28 cellular contexts compared by ENCODE assay signal in the genomic region with DNA sequence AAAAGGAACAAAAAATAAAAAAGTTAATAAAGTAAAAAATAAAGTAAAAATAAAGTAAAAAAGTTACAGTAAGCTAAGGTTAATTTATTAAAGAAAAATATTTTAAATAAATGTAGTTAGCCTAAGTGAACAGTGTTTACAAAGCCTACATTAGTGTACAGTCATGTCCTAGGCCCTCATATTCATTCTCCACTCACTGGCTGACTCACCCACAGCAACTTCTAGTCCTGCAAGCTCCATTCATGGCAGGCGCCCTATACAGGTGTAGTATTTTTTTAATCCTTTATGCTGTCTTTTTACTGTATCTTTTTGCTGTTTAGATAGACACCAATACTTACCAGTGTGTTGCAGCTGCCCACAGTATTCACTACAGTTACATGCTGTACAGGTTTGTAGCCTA. TPM values are rescaled to one million over a fixed set of nuclear protein-coding genes. Genes with fewer than 3 reads are reported as not detected.
DNase-seq lines count a peak whose midpoint lies in the region; ATAC-seq and TF ChIP-seq lines count a peak whose summit lies in the region.
"Had no signal": no experiment of that assay in that cellular context is flagged by ENCODE, and none has a peak within 500 bp of the region (broad histone marks: within the 10 kb centered on the region; RNA-seq: fewer than 3 reads in every experiment).

No MANE protein-coding gene starts in this region.

- no peak overlapping the region for H3K4me3 Mint-ChIP-seq in MCF 10A (ENCODE audit: unreplicated experiment)
- H3K4me3 Mint-ChIP-seq in activated T-helper 17 cell treated with anti-CD3 and anti-CD28 coated beads, Interleukin-2, amount 50 U/mL, for 72 hours = no peak overlapping the region
- H3K4me3 Mint-ChIP-seq: activated CD4-positive, alpha-beta memory T cell treated with anti-CD3 and anti-CD28 coated beads for 36 hours; activated naive CD4-positive, alpha-beta T cell treated with anti-CD3 and anti-CD28 coated beads for 36 hours; brain; IgD-negative memory B cell; mesothelial cell of epicardium; natural killer cell treated with Interleukin-12 subunit alpha and Interleukin-12 subunit beta and Interleukin-15 and Interleukin-18, amount 100 ng/mL, for 72 hours had no signal

- BruUV-seq in mammary epithelial cell (replicated peaks; lab: Mats Ljungman, UMichigan) (no TSS peak), MCF 10A (replicated peaks; lab: Mats Ljungman, UMichigan) (no TSS peak)

- no peak overlapping the region for H3K4me2 ChIP-seq in mammary epithelial cell (ENCODE audit: insufficient read depth, low read depth, low read length)
- H3K4me2 ChIP-seq: BLaER1 treated with 17β-estradiol and CSF1 and Interleukin-3, amounts not matched to agents 10 nM and 100 nM had no signal

- TF ChIP-seq CTCF in mammary epithelial cell (conservative IDR thresholded peaks at IDR 0.05 in 1 of 2, IDR thresholded peaks at IDR 0.05 in 1 of 2; ENCODE audit: extremely low read depth in 1 of 2, insufficient read depth in 1 of 2, low read depth in 1 of 2, low read length in 2 of 2) (no peak), MCF 10A (IDR thresholded peaks at IDR 0.05; ENCODE audit: unreplicated experiment) (no peak), fibroblast of the aortic adventitia (IDR thresholded peaks at IDR 0.05; ENCODE audit: insufficient read depth, low read length) (no peak)

- peaks cover 1% of the 10 kb centered on the region for H4K20me1 ChIP-seq in mammary epithelial cell (ENCODE audit: insufficient read depth, low read length)

- H3K27ac ChIP-seq in mammary epithelial cell (ENCODE audit: insufficient read depth, low read depth, low read length) = no peak overlapping the region
- H3K27ac ChIP-seq in caudate nucleus (ENCODE audit: low read depth, low read length) = no peak overlapping the region
- H3K27ac ChIP-seq: BLaER1 treated with 17β-estradiol and CSF1 and Interleukin-3, amounts not matched to agents 10 nM and 100 nM; colonic mucosa; parathyroid adenoma; testis; WERI-Rb-1 had no signal

- no peaks in the 10 kb centered on the region for H3K9me3 Mint-ChIP-seq in MCF 10A (ENCODE audit: unreplicated experiment)
- no peaks in the 10 kb centered on the region for H3K9me3 Mint-ChIP-seq in activated T-helper 17 cell treated with anti-CD3 and anti-CD28 coated beads, Interleukin-2, amount 50 U/mL, for 72 hours
- H3K9me3 Mint-ChIP-seq: activated CD4-positive, alpha-beta memory T cell treated with anti-CD3 and anti-CD28 coated beads for 36 hours; activated naive CD4-positive, alpha-beta T cell treated with anti-CD3 and anti-CD28 coated beads for 36 hours; brain; IgD-negative memory B cell; mesothelial cell of epicardium; natural killer cell treated with Interleukin-12 subunit alpha and Interleukin-12 subunit beta and Interleukin-15 and Interleukin-18, amount 100 ng/mL, for 72 hours had no signal

- no peaks in the 10 kb centered on the region for H3K27me3 Mint-ChIP-seq in MCF 10A (ENCODE audit: insufficient read depth, unreplicated experiment)
- H3K27me3 Mint-ChIP-seq in activated T-helper 17 cell treated with anti-CD3 and anti-CD28 coated beads, Interleukin-2, amount 50 U/mL, for 72 hours = no peaks in the 10 kb centered on the region
- H3K27me3 Mint-ChIP-seq: activated CD4-positive, alpha-beta memory T cell treated with anti-CD3 and anti-CD28 coated beads for 36 hours; brain; IgD-negative memory B cell; natural killer cell treated with Interleukin-12 subunit alpha and Interleukin-12 subunit beta and Interleukin-15 and Interleukin-18, amount 100 ng/mL, for 72 hours had no signal

- H3K9me3 ChIP-seq in mammary epithelial cell (replicated peaks; ENCODE audit: insufficient read depth, low read length) = no peaks in the 10 kb centered on the region
- H3K9me3 ChIP-seq: BLaER1 treated with 17β-estradiol and CSF1 and Interleukin-3, amounts not matched to agents 10 nM and 100 nM; colonic mucosa; testis had no signal

- CTCF ChIA-PET in mammary epithelial cell (lab: Charles Lee; ENCODE audit: low non-redundant PET) (no interaction called here), MCF 10A (lab: Yijun Ruan, JAX) (interaction anchor here (0.6 to 1.9 kb wide), 8 partner anchors 10 to 277 kb away, joined by 3 to 6 read pairs (median 4); no protein-coding TSS in a partner anchor)

- no peak overlapping the region for H3K4me3 ChIP-seq in mammary epithelial cell (replicated peaks in 1 of 3; ENCODE audit: insufficient read depth in 1 of 3, low read depth in 2 of 3, low read length in 3 of 3)
- no peak overlapping the region for H3K4me3 ChIP-seq in fibroblast of the aortic adventitia (ENCODE audit: low read depth, low read length)
- H3K4me3 ChIP-seq: BLaER1 treated with 17β-estradiol and CSF1 and Interleukin-3, amounts not matched to agents 10 nM and 100 nM; colonic mucosa; testis had no signal

- H3K79me2 ChIP-seq in mammary epithelial cell (ENCODE audit: insufficient read depth, low read length) = peaks cover 23% of the 10 kb centered on the region
- H3K79me2 ChIP-seq: parathyroid adenoma had no signal

- intact Hi-C loops in mammary epithelial cell (cut with micrococcal nuclease) (no loop called here), MCF 10A (cut with micrococcal nuclease) (no loop called here)

- H3K27me3 ChIP-seq in mammary epithelial cell (ENCODE audit: insufficient read depth, low read length) = no peaks in the 10 kb centered on the region
- H3K27me3 ChIP-seq: BLaER1 treated with 17β-estradiol and CSF1 and Interleukin-3, amounts not matched to agents 10 nM and 100 nM; colonic mucosa; testis had no signal

- dilution Hi-C loops in mammary epithelial cell (cut with HindIII; ENCODE audit: low sequenced_read_pairs) = no loop called here

- H3K9ac ChIP-seq in mammary epithelial cell (ENCODE audit: insufficient read depth, low read length) = no peak overlapping the region
- H3K9ac ChIP-seq: BLaER1 treated with 17β-estradiol and CSF1 and Interleukin-3, amounts not matched to agents 10 nM and 100 nM; parathyroid adenoma had no signal

- peak; percentile 64 for ATAC-seq in activated T-helper 17 cell treated with anti-CD3 and anti-CD28 coated beads, Interleukin-2, amount 50 U/mL, for 72 hours (replicated peaks)
- ATAC-seq: natural killer cell treated with Interleukin-12 subunit alpha and Interleukin-12 subunit beta and Interleukin-15 and Interleukin-18, amount 100 ng/mL, for 72 hours; sciatic nerve had no signal

- H3K4me1 Mint-ChIP-seq in MCF 10A (ENCODE audit: insufficient read depth, unreplicated experiment) = no peaks in the 10 kb centered on the region
- H3K4me1 Mint-ChIP-seq in activated T-helper 17 cell treated with anti-CD3 and anti-CD28 coated beads, Interleukin-2, amount 50 U/mL, for 72 hours = peaks cover 22% of the 10 kb centered on the region

- H2AFZ ChIP-seq in mammary epithelial cell (ENCODE audit: low read depth, low read length) = no peak overlapping the region
- H2AFZ ChIP-seq: parathyroid adenoma had no signal

- H3K27ac Mint-ChIP-seq in MCF 10A (ENCODE audit: low read depth, unreplicated experiment) = no peak overlapping the region
- H3K27ac Mint-ChIP-seq in activated T-helper 17 cell treated with anti-CD3 and anti-CD28 coated beads, Interleukin-2, amount 50 U/mL, for 72 hours = no peak overlapping the region
- H3K27ac Mint-ChIP-seq: activated CD4-positive, alpha-beta memory T cell treated with anti-CD3 and anti-CD28 coated beads for 36 hours; activated naive CD4-positive, alpha-beta T cell treated with anti-CD3 and anti-CD28 coated beads for 36 hours; brain; IgD-negative memory B cell; mesothelial cell of epicardium; natural killer cell treated with Interleukin-12 subunit alpha and Interleukin-12 subunit beta and Interleukin-15 and Interleukin-18, amount 100 ng/mL, for 72 hours had no signal

- H3K4me1 ChIP-seq in mammary epithelial cell (ENCODE audit: insufficient read depth, low read length) = no peaks in the 10 kb centered on the region
- H3K4me1 ChIP-seq: BLaER1 treated with 17β-estradiol and CSF1 and Interleukin-3, amounts not matched to agents 10 nM and 100 nM; colonic mucosa had no signal

- H3K36me3 Mint-ChIP-seq in MCF 10A (ENCODE audit: insufficient read depth, unreplicated experiment) = peaks cover 87% of the 10 kb centered on the region
- peaks cover 99% of the 10 kb centered on the region for H3K36me3 Mint-ChIP-seq in activated T-helper 17 cell treated with anti-CD3 and anti-CD28 coated beads, Interleukin-2, amount 50 U/mL, for 72 hours (ENCODE audit: low read depth)

- WGBS in mammary epithelial cell (ENCODE audit: low coverage, missing lambda C conversion rate) = 69% methylated on average over 1 of the region's 1 CpG

- peak; percentile 47 for DNase-seq in mammary epithelial cell
- DNase-seq in MCF 10A (ENCODE audit: unreplicated experiment) = no peak
- peak; percentile 16 for DNase-seq in fibroblast of the aortic adventitia (ENCODE audit: low read depth)
- no peak for DNase-seq in DMS114 treated with DMSO at 0.1 percent for 48 hours (lab: John Stamatoyannopoulos, UW; ENCODE audit: unreplicated experiment)
- DNase-seq in activated gamma-delta T cell treated with Interleukin-2 at 50 U/mL for 16 hours = no peak
- no peak for DNase-seq in NOMO-1 treated with DMSO at 0.1 percent for 48 hours (lab: John Stamatoyannopoulos, UW; ENCODE audit: unreplicated experiment)
- DNase-seq in caudate nucleus (lab: John Stamatoyannopoulos, UW) = no peak
- DNase-seq: activated CD4-positive, alpha-beta memory T cell treated with anti-CD3 and anti-CD28 coated beads for 36 hours; activated naive CD4-positive, alpha-beta T cell treated with anti-CD3 and anti-CD28 coated beads for 36 hours; Calu3; colonic mucosa; MV-4-11; NCI-H187; NCI-H748 treated with DMSO at 0.1 percent for 48 hours; OCI-M1; SIG-M5; testis; WERI-Rb-1 had no signal

- peaks cover 28% of the 10 kb centered on the region for H3K36me3 ChIP-seq in mammary epithelial cell (ENCODE audit: insufficient read depth, low read length)

- POLR2A ChIA-PET in MCF 10A (lab: Yijun Ruan, JAX) = interaction anchor here (1.2 to 2.8 kb wide), 4 partner anchors 11 to 341 kb away, joined by 3 to 17 read pairs (median 6); partner anchors contain the start of gene PMVK

- in situ Hi-C loops in mammary epithelial cell (cut with MboI; ENCODE audit: low sequenced_read_pairs in 2 of 2) = no loop called here

RNA-seq across cellular contexts. Expression of gene ADAR, which starts 12.4 kb away (rescaled TPM):
- total RNA-seq in mammary epithelial cell (100 to 1,000 TPM in 1 of 2 donors, 10 to 100 TPM in 1; 89.7 to 125 TPM), MCF 10A (2022) (168 and 196 TPM in 2 replicates), fibroblast of the aortic adventitia (ENCODE audit: low replicate concordance) (114 and 115 TPM in 2 replicates)
- 83.3 TPM for polyA plus RNA-seq in mammary epithelial cell
- 167 TPM for polyA minus RNA-seq in mammary epithelial cell
- 100 to 1,000 TPM; 185 to 213 TPM for total RNA-seq in activated T-helper 17 cell treated with anti-CD3 and anti-CD28 coated beads, Interleukin-2, amount 50 U/mL, for 72 hours

RNA-seq across cellular contexts. Expression of gene CHRNB2, which starts 28.0 kb away (rescaled TPM):
- total RNA-seq in mammary epithelial cell (under 1 TPM; 0.17 to 0.19 TPM), MCF 10A (2022) (0.15 and 0.21 TPM in 2 replicates), fibroblast of the aortic adventitia (ENCODE audit: low replicate concordance) (under 0.01 TPM in 1 of 2 replicates, not detected in the other)
- polyA plus RNA-seq in mammary epithelial cell = 0.17 TPM
- polyA minus RNA-seq in mammary epithelial cell = 1.7 TPM
- total RNA-seq in activated T-helper 17 cell treated with anti-CD3 and anti-CD28 coated beads, Interleukin-2, amount 50 U/mL, for 72 hours = under 1 TPM in 1 of 2 donors, not detected in 1; 0.05 TPM
- total RNA-seq: activated CD4-positive, alpha-beta memory T cell treated with anti-CD3 and anti-CD28 coated beads for 36 hours; activated naive CD4-positive, alpha-beta T cell treated with anti-CD3 and anti-CD28 coated beads for 36 hours; fibroblast of villous mesenchyme; natural killer cell treated with Interleukin-12 subunit alpha and Interleukin-12 subunit beta and Interleukin-15 and Interleukin-18, amount 100 ng/mL, for 72 hours; T-helper 1 cell treated with Interleukin-12 subunit alpha and Interleukin-12 subunit beta and Interleukin-4 antibody, amounts not matched to agents 30 ng/mL and 1 ng/mL, for 36 hours had no signal

RNA-seq across cellular contexts. Expression of gene UBE2Q1, which starts 37.2 kb away (rescaled TPM):
- total RNA-seq in mammary epithelial cell (10 to 100 TPM; 31.2 to 80.1 TPM), MCF 10A (2022) (103 and 111 TPM in 2 replicates), fibroblast of the aortic adventitia (ENCODE audit: low replicate concordance) (18.6 and 26.1 TPM in 2 replicates)
- 13.1 TPM for polyA plus RNA-seq in mammary epithelial cell
- 6.3 TPM for polyA minus RNA-seq in mammary epithelial cell
- total RNA-seq in activated T-helper 17 cell treated with anti-CD3 and anti-CD28 coated beads, Interleukin-2, amount 50 U/mL, for 72 hours = 100 to 1,000 TPM in 1 of 2 donors, 10 to 100 TPM in 1; 91.6 to 118 TPM

Comparison
In these comparisons a context has a peak if more than half of its experiments do, and no peak if none do; other contexts are left out.
1. DNase-seq: peak in mammary epithelial cell (single experiment) and fibroblast of the aortic adventitia (single experiment); none in MCF 10A (single experiment), DMS114 treated with DMSO at 0.1 percent for 48 hours (single experiment), activated gamma-delta T cell treated with Interleukin-2 at 50 U/mL for 16 hours (single experiment), NOMO-1 treated with DMSO at 0.1 percent for 48 hours (single experiment) and caudate nucleus (0 of 61).